Comparison of ENCODE assay signal across 2 cellular contexts in genomic region chr3:170338690-170339340, GRCh38.
TF ChIP-seq lines count a peak whose summit lies in the region.

No MANE protein-coding gene starts in this region.

TF ChIP-seq in GM23338, 12 proteins besides CTCF, POLR2A, EP300 and RAD21 (continued from another document):
- TF ChIP-seq ZNF462 (CRISPR knock-in tag; IDR thresholded peaks at IDR 0.05) (no peak), REST (IDR thresholded peaks at IDR 0.05; ENCODE audit: unreplicated experiment) (no peak), ETS1 (IDR thresholded peaks at IDR 0.05) (no peak), STAT1 (IDR thresholded peaks at IDR 0.05; ENCODE audit: unreplicated experiment) (no peak), NANOG (IDR thresholded peaks at IDR 0.05; ENCODE audit: borderline replicate concordance) (no peak), ZNF331 (CRISPR knock-in tag; IDR thresholded peaks at IDR 0.05; ENCODE audit: low read depth) (no peak)

TF ChIP-seq in K562, 482 proteins besides CTCF, POLR2A, EP300 and RAD21 (continued from another document):
- peak; percentile 78 for TF ChIP-seq ZFP36 (IDR thresholded peaks at IDR 0.05; ENCODE audit: low read depth, low read length, partially characterized antibody)
- TF ChIP-seq CBX5 (IDR thresholded peaks at IDR 0.05; ENCODE audit: borderline replicate concordance, low read depth) = 0 out of 2 replicates have a peak, but pooled peaks have one; percentile 26
- TF ChIP-seq TFAM (CRISPR knock-in tag; conservative IDR thresholded peaks at IDR 0.05) = no peak
- TF ChIP-seq POLR2AphosphoS2 (IDR thresholded peaks at IDR 0.05; ENCODE audit: low read length) = no peak
- TF ChIP-seq ZNF165 (CRISPR knock-in tag; IDR thresholded peaks at IDR 0.05; ENCODE audit: borderline replicate concordance) = no peak
- TF ChIP-seq CBX3 (IDR thresholded peaks at IDR 0.05; ENCODE audit: borderline replicate concordance in 1 of 2, low read length in 2 of 2) = peak in 1 of 2 experiments; percentile 62; a peak in 1 of 3 replicates
- TF ChIP-seq LEF1 (IDR thresholded peaks at IDR 0.05) = no peak
- no peak for TF ChIP-seq POLR3A (IDR thresholded peaks at IDR 0.05; ENCODE audit: borderline replicate concordance, extremely low read depth, insufficient read depth, insufficient read length)
